In genomic region chr17:17088511-17089205, GRCh38 we compare ENCODE assay signal across 13 cellular contexts. TPM values are rescaled to one million over a fixed set of nuclear protein-coding genes. Genes with fewer than 3 reads are reported as not detected.
DNase-seq lines count a peak whose midpoint lies in the region; ATAC-seq and TF ChIP-seq lines count a peak whose summit lies in the region.
"Had no signal": no experiment of that assay in that cellular context is flagged by ENCODE, and none has a peak within 500 bp of the region (broad histone marks: within the 10 kb centered on the region; RNA-seq: fewer than 3 reads in every experiment).

No MANE protein-coding gene starts in this region.

- peaks cover 8 to 16% (median 12%) of the 10 kb centered on the region in 3 donors for H3K36me3 ChIP-seq in skeletal muscle tissue (ENCODE audit: control insufficient read depth in 3 of 3, insufficient read depth in 3 of 3, low read length in 3 of 3)
- peaks cover 52% of the 10 kb centered on the region for H3K36me3 ChIP-seq in WERI-Rb-1

- peaks cover 14% of the 10 kb centered on the region for H3K36me3 Mint-ChIP-seq in activated CD4-positive, alpha-beta T cell treated with anti-CD3 and anti-CD28 coated beads, Interleukin-2, amount 10 ng/mL, durations not matched to agents 24 days and 14 days (ENCODE audit: low read depth)
- peaks cover 4% of the 10 kb centered on the region for H3K36me3 Mint-ChIP-seq in IgD-negative memory B cell
- peaks cover 6% of the 10 kb centered on the region for H3K36me3 Mint-ChIP-seq in central memory CD8-positive, alpha-beta T cell (ENCODE audit: insufficient read depth)

- ATAC-seq in central memory CD8-positive, alpha-beta T cell (replicated peaks; ENCODE audit: extremely low read depth, poor library complexity, severe bottlenecking), result no peak
- no peak for ATAC-seq in GM18861 (IDR thresholded peaks at IDR 0.05; ENCODE audit: unreplicated experiment)

- H3K4me1 Mint-ChIP-seq in activated CD4-positive, alpha-beta T cell treated with anti-CD3 and anti-CD28 coated beads, Interleukin-2, amount 10 ng/mL, durations not matched to agents 24 days and 14 days, result peaks cover 28% of the 10 kb centered on the region
- H3K4me1 Mint-ChIP-seq in IgD-negative memory B cell, result peaks cover 17 to 30% (median 18%) of the 10 kb centered on the region in 3 donors
- peaks cover 68% of the 10 kb centered on the region for H3K4me1 Mint-ChIP-seq in central memory CD8-positive, alpha-beta T cell

- peak overlapping the region in 1 of 3 donors; percentile 71 for H3K9ac ChIP-seq in skeletal muscle tissue (ENCODE audit: low read depth in 1 of 3, low read length in 3 of 3)

- H3K27ac Mint-ChIP-seq in activated CD4-positive, alpha-beta T cell treated with anti-CD3 and anti-CD28 coated beads, Interleukin-2, amount 10 ng/mL, durations not matched to agents 24 days and 14 days, result peak overlapping the region; percentile 82
- H3K27ac Mint-ChIP-seq in IgD-negative memory B cell, result peak overlapping the region in 2 of 3 donors; percentile 24 to 76
- H3K27ac Mint-ChIP-seq in central memory CD8-positive, alpha-beta T cell (ENCODE audit: low read depth), result peak overlapping the region; percentile 54
- H3K27ac Mint-ChIP-seq: mesothelial cell of epicardium had no signal

- peaks cover 61 to 89% (median 81%) of the 10 kb centered on the region in 3 donors for H3K4me1 ChIP-seq in skeletal muscle tissue (ENCODE audit: control insufficient read depth in 3 of 3, insufficient read depth in 3 of 3, low read length in 3 of 3)

- peak overlapping the region; percentile 54 for H3K27ac ChIP-seq in skeletal muscle tissue (ENCODE audit: low read depth, low read length)
- no peak overlapping the region for H3K27ac ChIP-seq in WERI-Rb-1

- no peak overlapping the region for H3K4me3 Mint-ChIP-seq in activated CD4-positive, alpha-beta T cell treated with anti-CD3 and anti-CD28 coated beads, Interleukin-2, amount 10 ng/mL, durations not matched to agents 24 days and 14 days
- H3K4me3 Mint-ChIP-seq in IgD-negative memory B cell, result peak overlapping the region in 2 of 4 donors; percentile 17 to 41
- peak overlapping the region; percentile 14 for H3K4me3 Mint-ChIP-seq in central memory CD8-positive, alpha-beta T cell
- H3K4me3 Mint-ChIP-seq: mesothelial cell of epicardium had no signal

- H3K27me3 Mint-ChIP-seq in activated CD4-positive, alpha-beta T cell treated with anti-CD3 and anti-CD28 coated beads, Interleukin-2, amount 10 ng/mL, durations not matched to agents 24 days and 14 days, result no peaks in the 10 kb centered on the region
- H3K27me3 Mint-ChIP-seq in IgD-negative memory B cell, result no peaks in the 10 kb centered on the region
- no peaks in the 10 kb centered on the region for H3K27me3 Mint-ChIP-seq in central memory CD8-positive, alpha-beta T cell

- no peaks in the 10 kb centered on the region for H3K9me3 ChIP-seq in skeletal muscle tissue (ENCODE audit: control insufficient read depth in 3 of 3, low read length in 3 of 3)
- H3K9me3 ChIP-seq in WERI-Rb-1 (ENCODE audit: severe bottlenecking), result no peaks in the 10 kb centered on the region
- H3K9me3 ChIP-seq: suprapubic skin had no signal

- H3K9me3 Mint-ChIP-seq in activated CD4-positive, alpha-beta T cell treated with anti-CD3 and anti-CD28 coated beads, Interleukin-2, amount 10 ng/mL, durations not matched to agents 24 days and 14 days, result no peaks in the 10 kb centered on the region
- H3K9me3 Mint-ChIP-seq in IgD-negative memory B cell, result no peaks in the 10 kb centered on the region
- H3K9me3 Mint-ChIP-seq in central memory CD8-positive, alpha-beta T cell, result no peaks in the 10 kb centered on the region
- H3K9me3 Mint-ChIP-seq: mesothelial cell of epicardium had no signal

- intact Hi-C loops in activated CD4-positive, alpha-beta T cell treated with anti-CD3 and anti-CD28 coated beads, Interleukin-2, amount 10 ng/mL, durations not matched to agents 24 days and 14 days (cut with micrococcal nuclease), result no loop called here

- H3K4me3 ChIP-seq in skeletal muscle tissue (ENCODE audit: low read length in 3 of 3), result peak overlapping the region in 1 of 3 donors; percentile 6
- H3K4me3 ChIP-seq in WERI-Rb-1 (ENCODE audit: low read depth, low read length), result no peak overlapping the region
- H3K4me3 ChIP-seq: suprapubic skin had no signal

- no peak for DNase-seq in activated CD4-positive, alpha-beta T cell treated with anti-CD3 and anti-CD28 coated beads, Interleukin-2, amount 10 ng/mL, durations not matched to agents 24 days and 14 days
- no peak for DNase-seq in activated CD4-positive, alpha-beta T cell treated with anti-CD3 and anti-CD28 coated beads for 48 hours
- no peak for DNase-seq in central memory CD8-positive, alpha-beta T cell (ENCODE audit: low spot score in 2 of 2)
- no peak for DNase-seq in WERI-Rb-1
- DNase-seq in HK-2 (ENCODE audit: unreplicated experiment), result no peak
- DNase-seq: activated CD4-positive, alpha-beta T cell treated with anti-CD3 and anti-CD28 coated beads, Interleukin-2, amount 50 U/mL, for 4 hours; NCI-H1105; SW 1271 had no signal

- H3K27me3 ChIP-seq in skeletal muscle tissue (ENCODE audit: control insufficient read depth in 3 of 3, insufficient read depth in 3 of 3, low read length in 3 of 3) (no peaks in the 10 kb centered on the region), WERI-Rb-1 (ENCODE audit: insufficient read depth, low read depth, severe bottlenecking) (no peaks in the 10 kb centered on the region)
- H3K27me3 ChIP-seq: suprapubic skin had no signal

- TF ChIP-seq CTCF in WERI-Rb-1 (IDR thresholded peaks at IDR 0.05; ENCODE audit: low read depth, low read length), result no peak

RNA-seq across cellular contexts. Expression of gene MPRIP, which starts 46.4 kb away (rescaled TPM):
- 155 and 161 TPM in 2 replicates for total RNA-seq in activated CD4-positive, alpha-beta T cell treated with anti-CD3 and anti-CD28 coated beads, Interleukin-2, amount 10 ng/mL, durations not matched to agents 24 days and 14 days
- polyA plus RNA-seq in IgD-negative memory B cell, result 14.4 TPM
- 79.3 TPM for total RNA-seq in skeletal muscle tissue
